ENCODE assay signal across 14 cellular contexts in the genomic region with DNA sequence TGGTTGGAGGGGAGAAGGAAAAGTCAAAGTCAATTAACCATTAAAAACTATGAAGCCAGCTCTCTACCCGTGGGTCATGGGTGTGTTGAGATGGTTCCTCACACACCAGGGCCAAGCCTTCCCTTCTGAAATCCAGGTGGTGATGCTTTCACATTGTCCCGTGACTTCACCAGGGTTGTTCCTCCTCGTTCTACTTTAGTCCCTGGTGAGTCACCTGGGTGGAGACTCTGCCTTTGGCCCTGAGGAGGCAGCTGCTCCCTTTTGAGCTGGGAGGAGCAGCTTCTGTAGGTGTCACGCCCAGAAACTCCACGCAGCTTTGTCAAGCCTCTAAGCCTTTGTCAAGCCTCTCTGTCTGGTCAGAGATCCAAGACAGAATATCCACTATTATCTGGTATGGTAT.
DNase-seq lines count a peak whose midpoint lies in the region; ATAC-seq, FAIRE-seq and TF ChIP-seq lines count a peak whose summit lies in the region.
"Had no signal": no experiment of that assay in that cellular context is flagged by ENCODE, and none has a peak within 500 bp of the region (broad histone marks: within the 10 kb centered on the region; RNA-seq: fewer than 3 reads in every experiment).

No MANE protein-coding gene starts in this region.

- H3K27ac Mint-ChIP-seq in GM23338 = no peak overlapping the region
- H3K27ac Mint-ChIP-seq: progenitor cell of endocrine pancreas had no signal

- H4K20me1 ChIP-seq in GM23338 (replicated peaks; ENCODE audit: insufficient read depth) = no peaks in the 10 kb centered on the region

- no peaks in the 10 kb centered on the region for H3K27me3 ChIP-seq in small intestine (ENCODE audit: control insufficient read depth in 2 of 2, insufficient read depth in 2 of 2, low read length in 2 of 2)
- H3K27me3 ChIP-seq in GM23338 (ENCODE audit: insufficient read depth) = no peaks in the 10 kb centered on the region
- H3K27me3 ChIP-seq: brain microvascular endothelial cell had no signal

- no peak for TF ChIP-seq POLR2A in GM18505 (IDR thresholded peaks at IDR 0.05; ENCODE audit: borderline replicate concordance, extremely low read depth, insufficient read depth, insufficient read length)

- 12 to 44% (median 30%) methylated on average over 5 of the region's 5 CpGs for WGBS in small intestine, 3 donors

- FAIRE-seq in small intestine (lab: Jason Lieb, UNC) = no peak

- no peak overlapping the region for H3K4me3 Mint-ChIP-seq in GM23338
- H3K4me3 Mint-ChIP-seq: activated T-cell treated with anti-CD3 and anti-CD28 coated beads, Interleukin-2, amount 50 U/mL, for 4 hours had no signal

- DNase-seq in RPMI7951 (ENCODE audit: low read depth) (peak; percentile 13), small intestine (peak; percentile 96), GM23338 (ENCODE audit: low spot score) (no peak)
- DNase-seq: activated T-cell treated with anti-CD3 and anti-CD28 coated beads, Interleukin-2, amount 50 U/mL, for 4 hours; brain microvascular endothelial cell; kidney glomerular epithelial cell; NCI-H1105; NK-92 treated with Interleukin-12 subunit alpha and Interleukin-12 subunit beta, amount 100 ng/mL, for 24 hours had no signal

- no peaks in the 10 kb centered on the region for H3F3A ChIP-seq in GM23338 (replicated peaks; ENCODE audit: low read depth)

- H3K36me3 Mint-ChIP-seq in GM23338 (ENCODE audit: low read depth) = no peaks in the 10 kb centered on the region

- ATAC-seq in GM18909 (IDR thresholded peaks at IDR 0.05; ENCODE audit: poor library complexity, unreplicated experiment) (peak; percentile 52), HG02943 (IDR thresholded peaks at IDR 0.05; ENCODE audit: low read depth, unreplicated experiment) (peak; percentile 46), HG03571 (IDR thresholded peaks at IDR 0.05; ENCODE audit: unreplicated experiment) (no peak), GM18505 (IDR thresholded peaks at IDR 0.05; ENCODE audit: unreplicated experiment) (no peak), GM18861 (IDR thresholded peaks at IDR 0.05; ENCODE audit: unreplicated experiment) (no peak), GM23338 (no peak)
- ATAC-seq: activated T-cell treated with anti-CD3 and anti-CD28 coated beads, Interleukin-2, amount 50 U/mL, for 4 hours had no signal

- H2AFZ ChIP-seq in GM23338 = no peak overlapping the region

- H3K36me3 ChIP-seq in small intestine (ENCODE audit: control insufficient read depth in 2 of 2, insufficient read depth in 2 of 2, low read length in 2 of 2) (no peaks in the 10 kb centered on the region), GM23338 (ENCODE audit: insufficient read depth) (no peaks in the 10 kb centered on the region)
- H3K36me3 ChIP-seq: brain microvascular endothelial cell had no signal

- no peaks in the 10 kb centered on the region for H3K27me3 Mint-ChIP-seq in GM23338 (ENCODE audit: insufficient read depth, low read depth, poor library complexity)
- H3K27me3 Mint-ChIP-seq: progenitor cell of endocrine pancreas had no signal

- TF ChIP-seq CTCF in GM23338 (conservative IDR thresholded peaks at IDR 0.05; ENCODE audit: low read depth in 2 of 2) = no peak

- no peak overlapping the region for H3K4me2 ChIP-seq in GM23338

- H3K9me3 ChIP-seq in small intestine (ENCODE audit: control insufficient read depth, low read depth) = no peaks in the 10 kb centered on the region

- no peaks in the 10 kb centered on the region; the same call in 2 of the 3 replicates for H3K4me1 Mint-ChIP-seq in GM23338

- peak overlapping the region in 1 of 2 donors; percentile 60 for H3K27ac ChIP-seq in small intestine (ENCODE audit: low read depth in 1 of 2, low read length in 1 of 2)
- no peak overlapping the region for H3K27ac ChIP-seq in GM23338 (ENCODE audit: low read depth)
- H3K27ac ChIP-seq: brain microvascular endothelial cell had no signal

- peaks cover 8% of the 10 kb centered on the region; the same call in 1 of the 2 replicates for H3K9me2 ChIP-seq in GM23338 (ENCODE audit: insufficient read depth)

- H3K4me3 ChIP-seq in small intestine (ENCODE audit: low read depth in 1 of 2, low read length in 2 of 2) (no peak overlapping the region), GM23338 (no peak overlapping the region)

- H3K79me2 ChIP-seq in GM23338 (replicated peaks; ENCODE audit: insufficient read depth) = no peaks in the 10 kb centered on the region

- H3K4me1 ChIP-seq in small intestine (ENCODE audit: control insufficient read depth in 2 of 2, insufficient read depth in 1 of 2, low read depth in 1 of 2, low read length in 1 of 2) (peaks cover 0 to 2% of the 10 kb centered on the region in 2 donors), GM23338 (ENCODE audit: insufficient read depth) (no peaks in the 10 kb centered on the region)

- no peaks in the 10 kb centered on the region; the same call in 2 of the 3 replicates for H3K9me3 Mint-ChIP-seq in GM23338

TF ChIP-seq in GM23338, 12 proteins besides CTCF, POLR2A, EP300 and RAD21 (continues in another document):
- TF ChIP-seq EZH2 (IDR thresholded peaks at IDR 0.05; ENCODE audit: low read depth, unreplicated experiment) (no peak), STAT1 (IDR thresholded peaks at IDR 0.05; ENCODE audit: unreplicated experiment) (no peak), ZNF331 (CRISPR knock-in tag; IDR thresholded peaks at IDR 0.05; ENCODE audit: low read depth) (no peak)
- TF ChIP-seq, protein P1, sequence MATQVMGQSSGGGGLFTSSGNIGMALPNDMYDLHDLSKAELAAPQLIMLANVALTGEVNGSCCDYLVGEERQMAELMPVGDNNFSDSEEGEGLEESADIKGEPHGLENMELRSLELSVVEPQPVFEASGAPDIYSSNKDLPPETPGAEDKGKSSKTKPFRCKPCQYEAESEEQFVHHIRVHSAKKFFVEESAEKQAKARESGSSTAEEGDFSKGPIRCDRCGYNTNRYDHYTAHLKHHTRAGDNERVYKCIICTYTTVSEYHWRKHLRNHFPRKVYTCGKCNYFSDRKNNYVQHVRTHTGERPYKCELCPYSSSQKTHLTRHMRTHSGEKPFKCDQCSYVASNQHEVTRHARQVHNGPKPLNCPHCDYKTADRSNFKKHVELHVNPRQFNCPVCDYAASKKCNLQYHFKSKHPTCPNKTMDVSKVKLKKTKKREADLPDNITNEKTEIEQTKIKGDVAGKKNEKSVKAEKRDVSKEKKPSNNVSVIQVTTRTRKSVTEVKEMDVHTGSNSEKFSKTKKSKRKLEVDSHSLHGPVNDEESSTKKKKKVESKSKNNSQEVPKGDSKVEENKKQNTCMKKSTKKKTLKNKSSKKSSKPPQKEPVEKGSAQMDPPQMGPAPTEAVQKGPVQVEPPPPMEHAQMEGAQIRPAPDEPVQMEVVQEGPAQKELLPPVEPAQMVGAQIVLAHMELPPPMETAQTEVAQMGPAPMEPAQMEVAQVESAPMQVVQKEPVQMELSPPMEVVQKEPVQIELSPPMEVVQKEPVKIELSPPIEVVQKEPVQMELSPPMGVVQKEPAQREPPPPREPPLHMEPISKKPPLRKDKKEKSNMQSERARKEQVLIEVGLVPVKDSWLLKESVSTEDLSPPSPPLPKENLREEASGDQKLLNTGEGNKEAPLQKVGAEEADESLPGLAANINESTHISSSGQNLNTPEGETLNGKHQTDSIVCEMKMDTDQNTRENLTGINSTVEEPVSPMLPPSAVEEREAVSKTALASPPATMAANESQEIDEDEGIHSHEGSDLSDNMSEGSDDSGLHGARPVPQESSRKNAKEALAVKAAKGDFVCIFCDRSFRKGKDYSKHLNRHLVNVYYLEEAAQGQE (IDR thresholded peaks at IDR 0.05; ENCODE audit: unreplicated experiment) = no peak

Comparison
In these comparisons a context has a peak if more than half of its experiments do, and no peak if none do; other contexts are left out.
1. ATAC-seq: peak in GM18909 (single experiment) and HG02943 (single experiment); none in HG03571 (single experiment), GM18505 (single experiment), GM18861 (single experiment) and GM23338 (single experiment).